Comparison of ENCODE assay signal across 34 cellular contexts in the genomic region with DNA sequence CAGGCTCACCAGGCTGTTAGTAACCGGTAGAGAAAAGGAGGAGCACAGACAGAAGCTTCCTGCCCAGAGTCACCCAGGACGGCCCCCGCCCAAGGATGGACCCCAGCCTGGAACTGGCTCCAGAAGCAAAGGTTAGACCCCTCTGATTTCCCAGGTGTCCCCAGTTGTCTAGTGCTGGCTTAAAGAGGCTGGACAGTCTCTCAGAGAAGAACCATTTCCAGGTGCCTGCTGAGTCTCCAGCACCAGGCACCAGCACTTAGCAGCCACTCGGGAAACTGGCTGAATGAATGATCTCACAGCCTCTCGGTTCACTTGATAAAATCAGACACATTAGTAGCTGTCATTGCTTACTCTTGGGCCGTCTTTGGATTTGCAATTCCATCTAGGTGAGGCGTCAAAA.
"Had no signal": no experiment of that assay in that cellular context is flagged by ENCODE, and none has a peak within 500 bp of the region (broad histone marks: within the 10 kb centered on the region; RNA-seq: fewer than 3 reads in every experiment).

No MANE protein-coding gene starts in this region.

- ATAC-seq: left lobe of liver; pancreas; stimulated activated naive B cell treated with anti-CD40 and anti-IgM and Interleukin-4, amounts not matched to agents 10 μg/mL and 1 μg/mL and 100 μg/mL, for 72 hours; T-helper 17 cell had no signal

- H3K4me1 Mint-ChIP-seq: central memory CD8-positive, alpha-beta T cell; T-helper 17 cell had no signal

- H3K36me3 ChIP-seq: breast epithelium, esophagus squamous epithelium, pancreas, prostate gland, sigmoid colon, suprapubic skin, tibial artery, upper lobe of right lung, WERI-Rb-1 had no signal

- H3K4me3 ChIP-seq: breast epithelium, esophagus squamous epithelium, hepatocyte, pancreas, prostate gland, sigmoid colon, smooth muscle cell, suprapubic skin, tibial artery, upper lobe of right lung had no signal

- H3K4me1 ChIP-seq: breast epithelium, pancreas, prostate gland, upper lobe of right lung had no signal

- H3K9me3 Mint-ChIP-seq: activated CD4-positive, alpha-beta memory T cell treated with anti-CD3 and anti-CD28 coated beads for 36 hours; activated CD4-positive, alpha-beta T cell treated with anti-CD3 and anti-CD28 coated beads, Interleukin-2, amount 10 ng/mL, durations not matched to agents 24 days and 14 days; activated T-cell treated with anti-CD3 and anti-CD28 coated beads, Interleukin-2, amount 50 U/mL, for 24 hours; central memory CD8-positive, alpha-beta T cell; stimulated activated naive B cell treated with anti-CD40 and anti-IgM and Interleukin-4, amounts not matched to agents 10 μg/mL and 1 μg/mL and 100 μg/mL, for 72 hours had no signal

- H2AFZ ChIP-seq: hepatocyte had no signal

- FAIRE-seq: endometrium, kidney, pancreas had no signal

- H3K36me3 Mint-ChIP-seq: activated CD4-positive, alpha-beta memory T cell treated with anti-CD3 and anti-CD28 coated beads for 36 hours; stimulated activated naive B cell treated with anti-CD40 and anti-IgM and Interleukin-4, amounts not matched to agents 10 μg/mL and 1 μg/mL and 100 μg/mL, for 72 hours had no signal

- H3K27ac Mint-ChIP-seq: activated CD4-positive, alpha-beta memory T cell treated with anti-CD3 and anti-CD28 coated beads for 36 hours; activated CD4-positive, alpha-beta T cell treated with anti-CD3 and anti-CD28 coated beads, Interleukin-2, amount 10 ng/mL, durations not matched to agents 24 days and 14 days; activated T-cell treated with anti-CD3 and anti-CD28 coated beads, Interleukin-2, amount 50 U/mL, for 24 hours; nephron progenitor cell; stimulated activated naive B cell treated with anti-CD40 and anti-IgM and Interleukin-4, amounts not matched to agents 10 μg/mL and 1 μg/mL and 100 μg/mL, for 72 hours; T-helper 17 cell had no signal

- H3K4me3 Mint-ChIP-seq: activated CD4-positive, alpha-beta memory T cell treated with anti-CD3 and anti-CD28 coated beads for 36 hours; activated CD4-positive, alpha-beta T cell treated with anti-CD3 and anti-CD28 coated beads, Interleukin-2, amount 10 ng/mL, durations not matched to agents 24 days and 14 days; activated T-cell treated with anti-CD3 and anti-CD28 coated beads, Interleukin-2, amount 50 U/mL, for 24 hours; central memory CD8-positive, alpha-beta T cell; nephron progenitor cell; stimulated activated naive B cell treated with anti-CD40 and anti-IgM and Interleukin-4, amounts not matched to agents 10 μg/mL and 1 μg/mL and 100 μg/mL, for 72 hours; T-helper 17 cell had no signal

- DNase-seq: activated CD4-positive, alpha-beta memory T cell treated with anti-CD3 and anti-CD28 coated beads for 36 hours; activated CD4-positive, alpha-beta T cell treated with anti-CD3 and anti-CD28 coated beads, Interleukin-2, amount 10 ng/mL, durations not matched to agents 24 days and 14 days; activated CD4-positive, CD25-positive, alpha-beta regulatory T cell treated with anti-CD3 and anti-CD28 coated beads, Interleukin-2, amount 50 U/mL, for 72 hours; activated CD8-positive, alpha-beta memory T cell treated with anti-CD3 and anti-CD28 coated beads, Interleukin-2, amount 50 U/mL, for 48 hours; activated gamma-delta T cell treated with Interleukin-2 at 50 U/mL for 16 hours; activated naive CD4-positive, alpha-beta T cell treated with anti-CD3 and anti-CD28 coated beads, Interleukin-2, amount 50 U/mL, for 16 hours; activated T-cell treated with anti-CD3 and anti-CD28 coated beads, Interleukin-2, amount 50 U/mL, for 24 hours; dermis blood vessel endothelial cell; effector CD4-positive, alpha-beta T cell; esophagus squamous epithelium; foreskin melanocyte; glutamatergic neuron; kidney; nephron progenitor cell; nucleus accumbens; pancreas; retina; sigmoid colon; stimulated activated CD4-positive, alpha-beta T cell treated with anti-CD3 and anti-CD28 coated beads, Interleukin-1b, Interleukin-23, amount 100 ng/mL, for 48 hours; stimulated activated naive B cell treated with anti-CD40 and anti-IgM and Interleukin-4, amounts not matched to agents 10 μg/mL and 1 μg/mL and 100 μg/mL, for 72 hours; T-helper 17 cell; T1000; tibial artery; upper lobe of right lung; WERI-Rb-1 had no signal

- H3K4me2 ChIP-seq: hepatocyte, smooth muscle cell had no signal

- H3K79me2 ChIP-seq: hepatocyte had no signal

- H3K27me3 ChIP-seq: breast epithelium, hepatocyte, pancreas, sigmoid colon, suprapubic skin, upper lobe of right lung had no signal

- H3K9me3 ChIP-seq: breast epithelium, esophagus squamous epithelium, pancreas, prostate gland, sigmoid colon, suprapubic skin, tibial artery, upper lobe of right lung had no signal

- H3K27ac ChIP-seq: breast epithelium, epithelial cell of prostate, hepatocyte, pancreas, tibial artery, WERI-Rb-1 had no signal
